In genomic region chr17:57604771-57605733, GRCh38 we compare ENCODE assay signal across 8 cellular contexts.
DNase-seq lines count a peak whose midpoint lies in the region; ATAC-seq, FAIRE-seq and TF ChIP-seq lines count a peak whose summit lies in the region.

No MANE protein-coding gene starts in this region.

- no peaks in the 10 kb centered on the region for H3K9me3 Mint-ChIP-seq in CD8-positive, alpha-beta memory T cell

- intact Hi-C loops in OCI-LY7 (cut with micrococcal nuclease; ENCODE audit: unreplicated experiment): loop anchor here (1.0 to 10.0 kb wide), 7 partner anchors 18 to 470 kb away; no protein-coding TSS in a partner anchor
- intact Hi-C loops in K562 (cut with micrococcal nuclease): no loop called here

- no peaks in the 10 kb centered on the region for H3K27me3 Mint-ChIP-seq in CD8-positive, alpha-beta memory T cell

- H3K4me1 ChIP-seq in CD8-positive, alpha-beta memory T cell (ENCODE audit: insufficient read depth, low read length): peaks cover 84% of the 10 kb centered on the region
- H3K4me1 ChIP-seq in OCI-LY7 (ENCODE audit: insufficient read depth, low read length, poor library complexity, severe bottlenecking) (peaks cover 72% of the 10 kb centered on the region), K562 (replicated peaks in 1 of 2; ENCODE audit: control insufficient read depth in 2 of 2, insufficient read depth in 2 of 2, low read length in 2 of 2) (peaks cover 0 to 4% of the 10 kb centered on the region in 2 experiments; a peak in 2 of 5 replicates)

- TF ChIP-seq RAD21 in K562 (CRISPR knock-in tag; conservative IDR thresholded peaks at IDR 0.05 in 1 of 2, IDR thresholded peaks at IDR 0.05 in 1 of 2): no peak

- TF ChIP-seq EP300 in K562 (IDR thresholded peaks at IDR 0.05; ENCODE audit: low read length): no peak

- no peak for FAIRE-seq in K562 (lab: Jason Lieb, UNC)

- peak overlapping the region in 1 of 2 experiments; percentile 55; a peak in 1 of 4 replicates for H3K9ac ChIP-seq in K562 (ENCODE audit: insufficient read depth in 1 of 2, low read depth in 2 of 2, low read length in 2 of 2)

- H3K4me3 ChIP-seq in CD8-positive, alpha-beta memory T cell (ENCODE audit: low read length): peak overlapping the region; percentile 27
- H3K4me3 ChIP-seq in OCI-LY7 (ENCODE audit: low read depth, low read length, poor library complexity, severe bottlenecking): peak overlapping the region; percentile 4
- no peak overlapping the region for H3K4me3 ChIP-seq in K562

- H3K27ac ChIP-seq in CD8-positive, alpha-beta memory T cell (ENCODE audit: low read depth, low read length): peak overlapping the region; percentile 55
- H3K27ac ChIP-seq in OCI-LY7 (ENCODE audit: low read depth, low read length, poor library complexity, severe bottlenecking): peak overlapping the region; percentile 89
- H3K27ac ChIP-seq in K562 (ENCODE audit: extremely low read depth, low read depth, low read length): no peak overlapping the region
- H3K27ac ChIP-seq in layer of hippocampus (ENCODE audit: low read depth, low read length): peak overlapping the region; percentile 78

- ATAC-seq in GM19467 (IDR thresholded peaks at IDR 0.05; ENCODE audit: unreplicated experiment) (peak; percentile 56), K562 (no peak)
- ATAC-seq in stimulated activated naive CD8-positive, alpha-beta T cell treated with anti-CD3 and anti-CD28 coated beads, Interleukin-15, Interleukin-2, amounts not matched to agents 100 U/mL and 50 U/mL, for 24 hours: peak; percentile 50

- H3K79me2 ChIP-seq in OCI-LY7 (ENCODE audit: insufficient read depth, low read depth, low read length) (no peaks in the 10 kb centered on the region), K562 (ENCODE audit: control insufficient read depth, insufficient read depth, low read length) (no peaks in the 10 kb centered on the region)

- peak overlapping the region; percentile 43 to 86 (median 74) for H3K4me3 Mint-ChIP-seq in CD8-positive, alpha-beta memory T cell

- DNase-seq in CD8-positive, alpha-beta memory T cell: peak; percentile 14 to 74 (median 60)
- DNase-seq in KBM-7: peak; percentile 56
- DNase-seq in OCI-LY7 (ENCODE audit: low spot score): peak; percentile 92
- no peak for DNase-seq in K562 (ENCODE audit: extremely low read depth in 1 of 4, low spot score in 3 of 4)
- peak; percentile 59 for DNase-seq in stimulated activated naive CD8-positive, alpha-beta T cell treated with anti-CD3 and anti-CD28 coated beads, Interleukin-15, Interleukin-2, amounts not matched to agents 100 U/mL and 50 U/mL, for 24 hours
- DNase-seq in HK-2 (ENCODE audit: unreplicated experiment): no peak

- in situ Hi-C loops in KBM-7 (cut with MboI; ENCODE audit: low pct_unique_long_range_greater_than_20kb, low sequenced_read_pairs) (no loop called here), K562 (cut with MboI) (no loop called here)

- no TSS peak for BruUV-seq in OCI-LY7 (replicated peaks; lab: Mats Ljungman, UMichigan)
- BruUV-seq in K562 (replicated peaks; lab: Mats Ljungman, UMichigan): no TSS peak

- peak overlapping the region; percentile 88 to 100 (median 97) for H3K27ac Mint-ChIP-seq in CD8-positive, alpha-beta memory T cell

- TF ChIP-seq CTCF in OCI-LY7 (conservative IDR thresholded peaks at IDR 0.05; ENCODE audit: low read length): peak; percentile 67
- TF ChIP-seq CTCF in K562 (IDR thresholded peaks at IDR 0.05 in 2 of 3, conservative IDR thresholded peaks at IDR 0.05 in 1 of 3; ENCODE audit: insufficient read depth in 2 of 3, low read depth in 1 of 3, low read length in 3 of 3): no peak

- H2AFZ ChIP-seq in OCI-LY7 (ENCODE audit: low read length) (peak overlapping the region; percentile 1; the same call in 1 of the 2 replicates), K562 (ENCODE audit: low read depth, low read length) (no peak overlapping the region)

- peaks cover 0 to 5% (median 0%) of the 10 kb centered on the region in 3 donors for H3K36me3 Mint-ChIP-seq in CD8-positive, alpha-beta memory T cell

- CTCF ChIA-PET in CD8-positive, alpha-beta memory T cell (lab: Charles Lee): interaction anchor here (1.2 to 10.8 kb wide), 5 partner anchors 7 to 135 kb away, joined by 3 to 79 read pairs (median 4); no protein-coding TSS in a partner anchor
- CTCF ChIA-PET in OCI-LY7 (lab: Charles Lee; ENCODE audit: unreplicated experiment) (interaction anchor here (0.6 to 0.8 kb wide), 2 partner anchors 17 to 67 kb away, joined by 4 read pairs; no protein-coding TSS in a partner anchor), K562 (lab: Yijun Ruan, JAX; ENCODE audit: low intra/inter-chr PET ratio) (interaction anchor here (0.6 to 0.7 kb wide), 2 partner anchors 58 to 125 kb away, joined by 3 read pairs; no protein-coding TSS in a partner anchor)

- POLR2A ChIA-PET in CD8-positive, alpha-beta memory T cell (lab: Charles Lee): no interaction called here
- POLR2A ChIA-PET in OCI-LY7 (lab: Charles Lee): interaction anchor here (0.6 to 7.3 kb wide), 4 partner anchors 18 to 52 kb away, joined by 3 to 36 read pairs (median 4); no protein-coding TSS in a partner anchor
- POLR2A ChIA-PET in K562 (lab: Yijun Ruan, JAX): no interaction called here

- H3K4me2 ChIP-seq in OCI-LY7 (ENCODE audit: low read length): peak overlapping the region; percentile 77
- H3K4me2 ChIP-seq in K562 (ENCODE audit: insufficient read depth, low read length): no peak overlapping the region

- H3K9me3 ChIP-seq in CD8-positive, alpha-beta memory T cell (ENCODE audit: low read length): no peaks in the 10 kb centered on the region
- H3K9me3 ChIP-seq in OCI-LY7 (ENCODE audit: low read length) (no peaks in the 10 kb centered on the region), K562 (replicated peaks; ENCODE audit: control insufficient read depth, insufficient read depth, low read depth, low read length) (no peaks in the 10 kb centered on the region)

- no peaks in the 10 kb centered on the region for H3K27me3 ChIP-seq in CD8-positive, alpha-beta memory T cell (ENCODE audit: insufficient read depth, low read length, poor library complexity, severe bottlenecking)
- H3K27me3 ChIP-seq in K562 (ENCODE audit: control insufficient read depth in 2 of 2, insufficient read depth in 2 of 2, low read length in 2 of 2) (no peaks in the 10 kb centered on the region), layer of hippocampus (ENCODE audit: control insufficient read depth, insufficient read depth, low read length) (no peaks in the 10 kb centered on the region)

- 63% methylated on average over 21 of the region's 24 CpGs for WGBS in K562 (ENCODE audit: insufficient coverage, low coverage, missing lambda C conversion rate)

- no peaks in the 10 kb centered on the region for H4K20me1 ChIP-seq in OCI-LY7 (ENCODE audit: insufficient read depth, low read length)
- H4K20me1 ChIP-seq in K562 (replicated peaks; ENCODE audit: control insufficient read depth, insufficient read depth, low read length): 0 out of 2 replicates have a peak, but pooled peaks cover 3% of the 10 kb centered on the region

- peaks cover 3% of the 10 kb centered on the region for H3K9me1 ChIP-seq in K562 (ENCODE audit: control insufficient read depth, insufficient read depth, low read length)

- peaks cover 76 to 95% (median 82%) of the 10 kb centered on the region in 3 donors for H3K4me1 Mint-ChIP-seq in CD8-positive, alpha-beta memory T cell

- no peak for TF ChIP-seq POLR2A in K562 (conservative IDR thresholded peaks at IDR 0.05)

- no peaks in the 10 kb centered on the region for H3K9me2 ChIP-seq in OCI-LY7 (ENCODE audit: insufficient read depth, low read length)

- H3K36me3 ChIP-seq in CD8-positive, alpha-beta memory T cell (ENCODE audit: insufficient read depth, low read length): no peaks in the 10 kb centered on the region
- no peaks in the 10 kb centered on the region; the same call in 1 of the 2 replicates for H3K36me3 ChIP-seq in OCI-LY7 (ENCODE audit: insufficient read depth, low read length)
- H3K36me3 ChIP-seq in K562 (ENCODE audit: control insufficient read depth, insufficient read depth, low read length): peaks cover 10% of the 10 kb centered on the region; the same call in 2 of the 3 replicates

TF ChIP-seq in K562, 482 proteins besides CTCF, POLR2A, EP300 and RAD21 (continues in another document):
- TF ChIP-seq, protein P1, sequence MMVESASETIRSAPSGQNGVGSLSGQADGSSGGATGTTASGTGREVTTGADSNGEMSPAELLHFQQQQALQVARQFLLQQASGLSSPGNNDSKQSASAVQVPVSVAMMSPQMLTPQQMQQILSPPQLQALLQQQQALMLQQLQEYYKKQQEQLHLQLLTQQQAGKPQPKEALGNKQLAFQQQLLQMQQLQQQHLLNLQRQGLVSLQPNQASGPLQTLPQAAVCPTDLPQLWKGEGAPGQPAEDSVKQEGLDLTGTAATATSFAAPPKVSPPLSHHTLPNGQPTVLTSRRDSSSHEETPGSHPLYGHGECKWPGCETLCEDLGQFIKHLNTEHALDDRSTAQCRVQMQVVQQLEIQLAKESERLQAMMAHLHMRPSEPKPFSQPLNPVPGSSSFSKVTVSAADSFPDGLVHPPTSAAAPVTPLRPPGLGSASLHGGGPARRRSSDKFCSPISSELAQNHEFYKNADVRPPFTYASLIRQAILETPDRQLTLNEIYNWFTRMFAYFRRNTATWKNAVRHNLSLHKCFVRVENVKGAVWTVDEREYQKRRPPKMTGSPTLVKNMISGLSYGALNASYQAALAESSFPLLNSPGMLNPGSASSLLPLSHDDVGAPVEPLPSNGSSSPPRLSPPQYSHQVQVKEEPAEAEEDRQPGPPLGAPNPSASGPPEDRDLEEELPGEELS (CRISPR knock-in tag; IDR thresholded peaks at IDR 0.05; ENCODE audit: borderline replicate concordance): no peak
- TF ChIP-seq EGR1 (conservative IDR thresholded peaks at IDR 0.05): 0 out of 2 replicates have a peak, but pooled peaks have one; percentile 17
- TF ChIP-seq, protein P2, sequence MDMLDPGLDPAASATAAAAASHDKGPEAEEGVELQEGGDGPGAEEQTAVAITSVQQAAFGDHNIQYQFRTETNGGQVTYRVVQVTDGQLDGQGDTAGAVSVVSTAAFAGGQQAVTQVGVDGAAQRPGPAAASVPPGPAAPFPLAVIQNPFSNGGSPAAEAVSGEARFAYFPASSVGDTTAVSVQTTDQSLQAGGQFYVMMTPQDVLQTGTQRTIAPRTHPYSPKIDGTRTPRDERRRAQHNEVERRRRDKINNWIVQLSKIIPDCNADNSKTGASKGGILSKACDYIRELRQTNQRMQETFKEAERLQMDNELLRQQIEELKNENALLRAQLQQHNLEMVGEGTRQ (CRISPR knock-in tag; IDR thresholded peaks at IDR 0.05): no peak
- TF ChIP-seq ZNF77 (CRISPR knock-in tag; IDR thresholded peaks at IDR 0.05): no peak
- TF ChIP-seq NFIC (IDR thresholded peaks at IDR 0.05): peak; percentile 61

Comparison
In these comparisons a context has a peak if more than half of its experiments do, and no peak if none do; other contexts are left out.
1. DNase-seq: peak in CD8-positive, alpha-beta memory T cell (5 of 5), KBM-7 (single experiment), OCI-LY7 (single experiment) and stimulated activated naive CD8-positive, alpha-beta T cell treated with anti-CD3 and anti-CD28 coated beads, Interleukin-15, Interleukin-2, amounts not matched to agents 100 U/mL and 50 U/mL, for 24 hours (single experiment); none in K562 (0 of 4) and HK-2 (single experiment).